ENCODE assay signal across 32 cellular contexts in the genomic region with DNA sequence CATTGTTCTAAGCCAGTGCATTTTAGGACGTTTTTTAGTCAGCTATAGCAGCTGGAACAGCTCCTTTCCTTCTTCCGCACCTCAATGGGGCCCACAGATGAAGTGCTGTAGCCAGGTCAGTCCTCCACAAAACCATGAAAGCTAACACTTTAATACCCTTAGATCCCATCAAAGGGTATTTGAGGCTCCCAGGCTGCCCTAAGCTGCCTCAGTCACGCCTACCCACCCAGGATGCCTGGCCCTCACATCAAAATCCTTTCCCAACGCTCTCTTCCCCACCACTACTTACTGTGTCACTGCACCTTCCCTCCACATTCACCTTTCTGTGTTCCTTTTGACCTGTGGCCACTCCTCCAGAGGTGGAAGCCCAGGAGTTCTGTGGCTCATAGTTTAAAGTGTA.
"Had no signal": no experiment of that assay in that cellular context is flagged by ENCODE, and none has a peak within 500 bp of the region (broad histone marks: within the 10 kb centered on the region; RNA-seq: fewer than 3 reads in every experiment).

No MANE protein-coding gene starts in this region.

- H3K4me3 ChIP-seq: colonic mucosa, esophagus squamous epithelium, heart right ventricle, lower lobe of right lung, mucosa of descending colon, right lobe of liver, thoracic aorta, tibial nerve, upper lobe of left lung had no signal

- FAIRE-seq: endometrium, small intestine, urothelium cell line had no signal

- H3K4me1 ChIP-seq: colonic mucosa, lower lobe of right lung, parathyroid adenoma, right lobe of liver had no signal

- H3K27ac ChIP-seq: colonic mucosa, esophagus squamous epithelium, heart right ventricle, lower lobe of right lung, parathyroid adenoma, right lobe of liver, thoracic aorta, tibial nerve, upper lobe of left lung had no signal

- H3K4me3 Mint-ChIP-seq: dendritic cell treated with granulocyte-macrophage colony-stimulating factor and Interleukin-4, amounts not matched to agents 40 ng/mL and 50 ng/mL, for 4 days; effector memory CD8-positive, alpha-beta T cell; immature natural killer cell; memory B cell; mesothelial cell of epicardium; naive B cell; natural killer cell treated with Interleukin-12 subunit alpha and Interleukin-12 subunit beta and Interleukin-15 and Interleukin-18, amount 100 ng/mL, for 72 hours; neural crest cell; stimulated activated naive B cell treated with anti-CD40 and anti-IgM and Interleukin-4, amounts not matched to agents 10 μg/mL and 1 μg/mL and 100 μg/mL, for 72 hours; stimulated activated naive CD8-positive, alpha-beta T cell treated with anti-CD3 and anti-CD28 coated beads, Interleukin-15, Interleukin-2, amounts not matched to agents 100 ng/mL and 50 ng/mL, for 24 hours had no signal

- ATAC-seq: effector memory CD8-positive, alpha-beta T cell; heart right ventricle; left ventricle myocardium superior; lower lobe of right lung; mucosa of descending colon; natural killer cell treated with Interleukin-12 subunit alpha and Interleukin-12 subunit beta and Interleukin-15 and Interleukin-18, amount 100 ng/mL, for 72 hours; right lobe of liver; stimulated activated naive B cell treated with anti-CD40 and anti-IgM and Interleukin-4, amounts not matched to agents 10 μg/mL and 1 μg/mL and 100 μg/mL, for 72 hours had no signal

- H3K9ac ChIP-seq: parathyroid adenoma had no signal

- H3K9me3 Mint-ChIP-seq: dendritic cell treated with granulocyte-macrophage colony-stimulating factor and Interleukin-4, amounts not matched to agents 40 ng/mL and 50 ng/mL, for 4 days; effector memory CD8-positive, alpha-beta T cell; immature natural killer cell; memory B cell; mesothelial cell of epicardium; naive B cell; natural killer cell treated with Interleukin-12 subunit alpha and Interleukin-12 subunit beta and Interleukin-15 and Interleukin-18, amount 100 ng/mL, for 72 hours; neural crest cell; stimulated activated naive B cell treated with anti-CD40 and anti-IgM and Interleukin-4, amounts not matched to agents 10 μg/mL and 1 μg/mL and 100 μg/mL, for 72 hours; stimulated activated naive CD8-positive, alpha-beta T cell treated with anti-CD3 and anti-CD28 coated beads, Interleukin-15, Interleukin-2, amounts not matched to agents 100 ng/mL and 50 ng/mL, for 24 hours had no signal

- H3K27me3 Mint-ChIP-seq: dendritic cell treated with granulocyte-macrophage colony-stimulating factor and Interleukin-4, amounts not matched to agents 40 ng/mL and 50 ng/mL, for 4 days; stimulated activated naive CD8-positive, alpha-beta T cell treated with anti-CD3 and anti-CD28 coated beads, Interleukin-15, Interleukin-2, amounts not matched to agents 100 ng/mL and 50 ng/mL, for 24 hours had no signal

- H3K27ac Mint-ChIP-seq: dendritic cell treated with granulocyte-macrophage colony-stimulating factor and Interleukin-4, amounts not matched to agents 40 ng/mL and 50 ng/mL, for 4 days; effector memory CD8-positive, alpha-beta T cell; immature natural killer cell; memory B cell; mesothelial cell of epicardium; naive B cell; natural killer cell treated with Interleukin-12 subunit alpha and Interleukin-12 subunit beta and Interleukin-15 and Interleukin-18, amount 100 ng/mL, for 72 hours; progenitor cell of endocrine pancreas; stimulated activated naive B cell treated with anti-CD40 and anti-IgM and Interleukin-4, amounts not matched to agents 10 μg/mL and 1 μg/mL and 100 μg/mL, for 72 hours; stimulated activated naive CD8-positive, alpha-beta T cell treated with anti-CD3 and anti-CD28 coated beads, Interleukin-15, Interleukin-2, amounts not matched to agents 100 ng/mL and 50 ng/mL, for 24 hours had no signal

- H3K4me1 Mint-ChIP-seq: immature natural killer cell; stimulated activated naive B cell treated with anti-CD40 and anti-IgM and Interleukin-4, amounts not matched to agents 10 μg/mL and 1 μg/mL and 100 μg/mL, for 72 hours had no signal

- H2AFZ ChIP-seq: parathyroid adenoma had no signal

- H3K36me3 ChIP-seq: colonic mucosa, esophagus squamous epithelium, heart right ventricle, lower lobe of right lung, right lobe of liver, thoracic aorta, tibial nerve, upper lobe of left lung had no signal

- H3K36me3 Mint-ChIP-seq: immature natural killer cell; memory B cell; mesothelial cell of epicardium; naive B cell; natural killer cell treated with Interleukin-12 subunit alpha and Interleukin-12 subunit beta and Interleukin-15 and Interleukin-18, amount 100 ng/mL, for 72 hours; stimulated activated naive B cell treated with anti-CD40 and anti-IgM and Interleukin-4, amounts not matched to agents 10 μg/mL and 1 μg/mL and 100 μg/mL, for 72 hours had no signal

- DNase-seq: colonic mucosa; effector memory CD8-positive, alpha-beta T cell; erythroblast; esophagus squamous epithelium; foreskin melanocyte; glutamatergic neuron; heart right ventricle; hippocampal formation; immature natural killer cell; islet precursor cell; left ventricle myocardium superior; lower lobe of right lung; mucosa of descending colon; naive B cell; right lobe of liver; small intestine; stimulated activated CD4-positive, alpha-beta T cell treated with anti-CD3 and anti-CD28 coated beads, Interleukin-15, amount 100 ng/mL, for 24 hours; stimulated activated CD4-positive, alpha-beta T cell treated with anti-CD3 and anti-CD28 coated beads, Interleukin-2, amount 100 ng/mL, for 48 hours; stimulated activated naive B cell treated with anti-CD40 and anti-IgM and Interleukin-4, amounts not matched to agents 10 μg/mL and 1 μg/mL and 100 μg/mL, for 72 hours; upper lobe of left lung had no signal

- H3K27me3 ChIP-seq: colonic mucosa, esophagus squamous epithelium, heart right ventricle, right lobe of liver, tibial nerve, upper lobe of left lung had no signal

- H3K9me3 ChIP-seq: colonic mucosa, esophagus squamous epithelium, heart right ventricle, lower lobe of right lung, mucosa of descending colon, right lobe of liver, thoracic aorta, tibial nerve, upper lobe of left lung had no signal

- H3K79me2 ChIP-seq: parathyroid adenoma had no signal
